1 cellular context compared by ENCODE assay signal in the genomic region with DNA sequence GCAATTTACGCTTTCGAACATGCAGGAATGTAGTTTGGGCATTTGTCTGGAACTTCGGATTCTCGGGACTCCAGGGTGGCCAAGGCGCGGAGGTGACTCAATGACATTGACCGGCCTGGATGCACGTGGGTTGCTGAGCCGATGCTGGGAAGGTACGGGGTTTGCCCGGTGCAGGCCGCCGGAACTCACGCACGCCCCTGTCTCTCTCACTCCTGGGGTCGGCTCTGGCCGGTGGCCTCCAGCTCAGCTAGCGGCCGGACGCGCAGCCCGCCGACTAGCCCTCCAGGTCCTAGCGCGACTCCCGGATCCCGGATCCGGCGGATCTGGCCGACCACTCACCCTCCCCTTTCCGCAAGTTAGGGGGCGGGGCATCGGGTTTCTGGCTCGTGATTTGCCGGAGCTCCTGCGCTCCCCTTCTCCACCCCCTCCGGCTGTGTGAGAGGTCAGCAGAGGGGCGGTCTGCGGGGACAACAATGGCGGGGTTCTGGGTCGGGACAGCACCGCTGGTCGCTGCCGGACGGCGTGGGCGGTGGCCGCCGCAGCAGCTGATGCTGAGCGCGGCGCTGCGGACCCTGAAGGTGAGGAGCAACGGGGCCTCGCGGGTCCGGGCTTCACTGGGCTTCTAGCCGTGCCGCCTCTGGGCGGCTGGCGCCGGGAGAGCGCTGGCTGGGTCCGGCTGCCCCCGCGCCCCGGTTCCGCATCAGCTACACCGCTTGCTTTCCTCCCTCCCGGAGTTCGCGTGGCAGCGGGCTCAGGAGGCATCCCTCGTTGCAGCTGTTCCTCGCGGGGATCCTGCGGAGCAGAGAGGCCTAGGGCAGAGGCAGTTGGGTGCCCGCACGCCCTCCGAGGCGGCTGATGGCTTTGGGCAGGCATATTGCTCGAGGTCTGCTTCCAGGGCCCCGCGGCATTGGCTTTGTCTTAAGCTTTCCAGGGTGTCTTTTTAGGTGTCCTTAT.
A peak's percentile ranks its signal among the peaks of the same experiment; 100 is the strongest.
TF ChIP-seq lines count a peak whose summit lies in the region.

A gene with protein sequence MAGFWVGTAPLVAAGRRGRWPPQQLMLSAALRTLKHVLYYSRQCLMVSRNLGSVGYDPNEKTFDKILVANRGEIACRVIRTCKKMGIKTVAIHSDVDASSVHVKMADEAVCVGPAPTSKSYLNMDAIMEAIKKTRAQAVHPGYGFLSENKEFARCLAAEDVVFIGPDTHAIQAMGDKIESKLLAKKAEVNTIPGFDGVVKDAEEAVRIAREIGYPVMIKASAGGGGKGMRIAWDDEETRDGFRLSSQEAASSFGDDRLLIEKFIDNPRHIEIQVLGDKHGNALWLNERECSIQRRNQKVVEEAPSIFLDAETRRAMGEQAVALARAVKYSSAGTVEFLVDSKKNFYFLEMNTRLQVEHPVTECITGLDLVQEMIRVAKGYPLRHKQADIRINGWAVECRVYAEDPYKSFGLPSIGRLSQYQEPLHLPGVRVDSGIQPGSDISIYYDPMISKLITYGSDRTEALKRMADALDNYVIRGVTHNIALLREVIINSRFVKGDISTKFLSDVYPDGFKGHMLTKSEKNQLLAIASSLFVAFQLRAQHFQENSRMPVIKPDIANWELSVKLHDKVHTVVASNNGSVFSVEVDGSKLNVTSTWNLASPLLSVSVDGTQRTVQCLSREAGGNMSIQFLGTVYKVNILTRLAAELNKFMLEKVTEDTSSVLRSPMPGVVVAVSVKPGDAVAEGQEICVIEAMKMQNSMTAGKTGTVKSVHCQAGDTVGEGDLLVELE (plus strand): TSS at position 446 of the 954 bp plus-strand sequence. CDS start 28 bp downstream, at position 474.

TF ChIP-seq in H1, 55 proteins besides CTCF, POLR2A, EP300 and RAD21:
- no peak for TF ChIP-seq BCL11A (IDR thresholded peaks at IDR 0.05; ENCODE audit: low read depth in 2 of 2, low read length in 2 of 2)
- TF ChIP-seq EGR1 (IDR thresholded peaks at IDR 0.05; ENCODE audit: borderline replicate concordance, low read depth, low read length) = peak; percentile 86
- TF ChIP-seq FOSL1 (IDR thresholded peaks at IDR 0.05; ENCODE audit: insufficient read depth, low read depth, low read length) = peak; percentile 93
- TF ChIP-seq RBBP5 (IDR thresholded peaks at IDR 0.05; ENCODE audit: borderline replicate concordance, low read depth, low read length) = peak; percentile 92
- TF ChIP-seq HDAC2 (IDR thresholded peaks at IDR 0.05; ENCODE audit: borderline replicate concordance in 1 of 2, low read depth in 2 of 2, low read length in 2 of 2) = peak in 1 of 2 experiments; percentile 67; a peak in 2 of 4 replicates
- no peak for TF ChIP-seq MAFK (IDR thresholded peaks at IDR 0.05; ENCODE audit: low read depth, low read length)
- TF ChIP-seq, protein P1, sequence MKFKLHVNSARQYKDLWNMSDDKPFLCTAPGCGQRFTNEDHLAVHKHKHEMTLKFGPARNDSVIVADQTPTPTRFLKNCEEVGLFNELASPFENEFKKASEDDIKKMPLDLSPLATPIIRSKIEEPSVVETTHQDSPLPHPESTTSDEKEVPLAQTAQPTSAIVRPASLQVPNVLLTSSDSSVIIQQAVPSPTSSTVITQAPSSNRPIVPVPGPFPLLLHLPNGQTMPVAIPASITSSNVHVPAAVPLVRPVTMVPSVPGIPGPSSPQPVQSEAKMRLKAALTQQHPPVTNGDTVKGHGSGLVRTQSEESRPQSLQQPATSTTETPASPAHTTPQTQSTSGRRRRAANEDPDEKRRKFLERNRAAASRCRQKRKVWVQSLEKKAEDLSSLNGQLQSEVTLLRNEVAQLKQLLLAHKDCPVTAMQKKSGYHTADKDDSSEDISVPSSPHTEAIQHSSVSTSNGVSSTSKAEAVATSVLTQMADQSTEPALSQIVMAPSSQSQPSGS (IDR thresholded peaks at IDR 0.05; ENCODE audit: low read length) = no peak
- no peak for TF ChIP-seq SIX5 (IDR thresholded peaks at IDR 0.05; ENCODE audit: low read depth, low read length)
- TF ChIP-seq SP1 (IDR thresholded peaks at IDR 0.05; ENCODE audit: low read depth, low read length) = peak; percentile 74; the same call in 1 of the 2 replicates
- peak; percentile 52 for TF ChIP-seq TAF7 (optimal IDR thresholded peaks at IDR 0.05; ENCODE audit: borderline replicate concordance, low read depth, low read length)
- TF ChIP-seq SAP30 (IDR thresholded peaks at IDR 0.05; ENCODE audit: insufficient read depth, insufficient replicate concordance, low read length) = peak; percentile 60
- TF ChIP-seq SIN3A (conservative IDR thresholded peaks at IDR 0.05 in 1 of 2, IDR thresholded peaks at IDR 0.05 in 1 of 2; ENCODE audit: low read depth in 1 of 2, low read length in 2 of 2) = peak; percentile 51 to 79
- peak; percentile 45 for TF ChIP-seq PHF8 (conservative IDR thresholded peaks at IDR 0.05; ENCODE audit: low read depth, low read length)
- 0 out of 2 replicates have a peak, but pooled peaks have one; percentile 44 for TF ChIP-seq KDM5A (IDR thresholded peaks at IDR 0.05; ENCODE audit: low read length)
- TF ChIP-seq CREB1 (IDR thresholded peaks at IDR 0.05) = peak; percentile 74
- peak; percentile 66 for TF ChIP-seq POLR2AphosphoS5 (IDR thresholded peaks at IDR 0.05; ENCODE audit: low read depth, low read length)
- no peak for TF ChIP-seq SRF (IDR thresholded peaks at IDR 0.05; ENCODE audit: low read depth, low read length)
- TF ChIP-seq TAF1 (IDR thresholded peaks at IDR 0.05; ENCODE audit: low read depth, low read length) = peak; percentile 83
- TF ChIP-seq, protein P2, sequence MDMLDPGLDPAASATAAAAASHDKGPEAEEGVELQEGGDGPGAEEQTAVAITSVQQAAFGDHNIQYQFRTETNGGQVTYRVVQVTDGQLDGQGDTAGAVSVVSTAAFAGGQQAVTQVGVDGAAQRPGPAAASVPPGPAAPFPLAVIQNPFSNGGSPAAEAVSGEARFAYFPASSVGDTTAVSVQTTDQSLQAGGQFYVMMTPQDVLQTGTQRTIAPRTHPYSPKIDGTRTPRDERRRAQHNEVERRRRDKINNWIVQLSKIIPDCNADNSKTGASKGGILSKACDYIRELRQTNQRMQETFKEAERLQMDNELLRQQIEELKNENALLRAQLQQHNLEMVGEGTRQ (IDR thresholded peaks at IDR 0.05; ENCODE audit: low read length) = no peak
- TF ChIP-seq, protein P3, sequence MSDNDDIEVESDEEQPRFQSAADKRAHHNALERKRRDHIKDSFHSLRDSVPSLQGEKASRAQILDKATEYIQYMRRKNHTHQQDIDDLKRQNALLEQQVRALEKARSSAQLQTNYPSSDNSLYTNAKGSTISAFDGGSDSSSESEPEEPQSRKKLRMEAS (IDR thresholded peaks at IDR 0.05) = peak; percentile 98
- no peak for TF ChIP-seq SP2 (IDR thresholded peaks at IDR 0.05; ENCODE audit: low read length)
- TF ChIP-seq CHD2 (IDR thresholded peaks at IDR 0.05; ENCODE audit: low read length) = no peak
- peak; percentile 46; the same call in 1 of the 2 replicates for TF ChIP-seq JUN (IDR thresholded peaks at IDR 0.05; ENCODE audit: low read depth, low read length)
- TF ChIP-seq JUND (IDR thresholded peaks at IDR 0.05; ENCODE audit: low read length) = peak; percentile 33; the same call in 1 of the 2 replicates
- TF ChIP-seq YY1 (IDR thresholded peaks at IDR 0.05; ENCODE audit: low read depth, low read length) = peak; percentile 87
- TF ChIP-seq ASH2L (IDR thresholded peaks at IDR 0.05; ENCODE audit: low read length) = peak; percentile 94
- TF ChIP-seq KDM4A (IDR thresholded peaks at IDR 0.05; ENCODE audit: low read depth, low read length, severe bottlenecking) = peak; percentile 78
- 0 out of 2 replicates have a peak, but pooled peaks have one; percentile 16 for TF ChIP-seq GABPA (IDR thresholded peaks at IDR 0.05; ENCODE audit: borderline replicate concordance, insufficient read depth, low read length)
- TF ChIP-seq TBP (IDR thresholded peaks at IDR 0.05; ENCODE audit: low read depth, low read length) = peak; percentile 70
- TF ChIP-seq, protein P4, sequence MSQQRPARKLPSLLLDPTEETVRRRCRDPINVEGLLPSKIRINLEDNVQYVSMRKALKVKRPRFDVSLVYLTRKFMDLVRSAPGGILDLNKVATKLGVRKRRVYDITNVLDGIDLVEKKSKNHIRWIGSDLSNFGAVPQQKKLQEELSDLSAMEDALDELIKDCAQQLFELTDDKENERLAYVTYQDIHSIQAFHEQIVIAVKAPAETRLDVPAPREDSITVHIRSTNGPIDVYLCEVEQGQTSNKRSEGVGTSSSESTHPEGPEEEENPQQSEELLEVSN (IDR thresholded peaks at IDR 0.05) = peak; percentile 78
- no peak; the same call in 1 of the 2 replicates for TF ChIP-seq KDM1A (IDR thresholded peaks at IDR 0.05; ENCODE audit: borderline replicate concordance, low read length)
TF ChIP-seq in H1: peak in this region for 22.
